10 cellular contexts compared by ENCODE assay signal in genomic region chrX:39605866-39606265, GRCh38.
"Had no signal": no experiment of that assay in that cellular context is flagged by ENCODE, and none has a peak within 500 bp of the region (broad histone marks: within the 10 kb centered on the region; RNA-seq: fewer than 3 reads in every experiment).

No MANE protein-coding gene starts in this region.

- H3K27ac ChIP-seq: GM23248 had no signal

- H3K36me3 ChIP-seq: HAP-1 had no signal

- FAIRE-seq: H1, H54 had no signal

- H3K4me2 ChIP-seq: GM23338 had no signal

- H3K4me1 ChIP-seq: HAP-1 had no signal

- DNase-seq: GOT3, H9, HCEC 1CT, HFFc6 had no signal

- H3K9me3 ChIP-seq: HAP-1 had no signal

- H3K4me3 ChIP-seq: GM23248, GM23338, HAP-1 had no signal

- H3K9ac ChIP-seq: GM23248 had no signal

- ATAC-seq: GM23338, HCT116 had no signal

- H2AFZ ChIP-seq: GM23248, GM23338 had no signal
